Comparison of ENCODE assay signal across 16 cellular contexts in genomic region chr2:39782591-39782990, GRCh38. TPM values are rescaled to one million over a fixed set of nuclear protein-coding genes. Genes with fewer than 3 reads are reported as not detected.
A peak's percentile ranks its signal among the peaks of the same experiment; 100 is the strongest.
DNase-seq lines count a peak whose midpoint lies in the region; TF ChIP-seq lines count a peak whose summit lies in the region.
"Had no signal": no experiment of that assay in that cellular context is flagged by ENCODE, and none has a peak within 500 bp of the region (broad histone marks: within the 10 kb centered on the region; RNA-seq: fewer than 3 reads in every experiment).

No MANE protein-coding gene starts in this region.

- H3K79me2 ChIP-seq in ACC112 (ENCODE audit: control insufficient read depth, insufficient read depth, low read length, unreplicated experiment) (peaks cover 13% of the 10 kb centered on the region), hepatocyte (peaks cover 11% of the 10 kb centered on the region)

- no peaks in the 10 kb centered on the region for H3K9me3 ChIP-seq in hepatocyte (ENCODE audit: low read depth)

- H3K4me1 ChIP-seq in ACC112 (ENCODE audit: control insufficient read depth, insufficient read depth, low read length, unreplicated experiment), result peaks cover 41% of the 10 kb centered on the region
- peaks cover under 1% of the 10 kb centered on the region for H3K4me1 ChIP-seq in hepatocyte (ENCODE audit: insufficient read depth)

- DNase-seq in HFFc6 (no peak), RPMI7951 (ENCODE audit: low read depth) (peak; percentile 11), hepatocyte (ENCODE audit: low spot score) (no peak), SK-N-DZ (ENCODE audit: low spot score) (no peak), SHP77 treated with DMSO at 0.1 percent for 48 hours (lab: John Stamatoyannopoulos, UW) (no peak), HuH-7 (ENCODE audit: low spot score) (no peak)
- DNase-seq: AML-193; CD4-positive, CD25-positive, alpha-beta regulatory T cell; DMS79; NCI-H1105 treated with DMSO at 0.1 percent for 48 hours; NCI-H2029 treated with DMSO at 0.1 percent for 48 hours; NCI-H510A treated with DMSO at 0.1 percent for 48 hours had no signal

- no peak overlapping the region for H3K4me2 ChIP-seq in hepatocyte
- H3K4me2 ChIP-seq: KMS-11 had no signal

- no peaks in the 10 kb centered on the region for H4K20me1 ChIP-seq in hepatocyte (ENCODE audit: insufficient read depth, poor library complexity, severe bottlenecking)

- peaks cover 45% of the 10 kb centered on the region for H3K4me1 Mint-ChIP-seq in HFFc6 (ENCODE audit: low read depth)

- peak overlapping the region; percentile 22 for H2AFZ ChIP-seq in ACC112 (ENCODE audit: low read length, unreplicated experiment)
- no peak overlapping the region for H2AFZ ChIP-seq in hepatocyte

- H3K27ac ChIP-seq in ACC112 (ENCODE audit: low read depth, low read length), result no peak overlapping the region
- H3K27ac ChIP-seq in hepatocyte, result peak overlapping the region; percentile 65
- H3K27ac ChIP-seq: KMS-11, SK-N-MC had no signal

- H3K9me2 ChIP-seq in hepatocyte (replicated peaks; ENCODE audit: insufficient read depth), result no peaks in the 10 kb centered on the region

- H3K27me3 ChIP-seq in ACC112 (ENCODE audit: insufficient read depth, low read length), result no peaks in the 10 kb centered on the region
- H3K27me3 ChIP-seq in hepatocyte, result no peaks in the 10 kb centered on the region

- 50% methylated on average over 2 of the region's 2 CpGs for WGBS in hepatocyte (ENCODE audit: low lambda C conversion rate, missing lambda C conversion rate)

- H3K36me3 ChIP-seq in ACC112 (ENCODE audit: insufficient read depth, low read length), result no peaks in the 10 kb centered on the region
- H3K36me3 ChIP-seq in hepatocyte (replicated peaks; ENCODE audit: insufficient read depth, low read depth), result no peaks in the 10 kb centered on the region

- peaks cover 11% of the 10 kb centered on the region for H3K36me3 Mint-ChIP-seq in HFFc6 (ENCODE audit: low read depth)
- H3K36me3 Mint-ChIP-seq: CD4-positive, CD25-positive, alpha-beta regulatory T cell had no signal

- no peak overlapping the region for H3K4me3 Mint-ChIP-seq in HFFc6

- TF ChIP-seq CTCF in HFFc6 (IDR thresholded peaks at IDR 0.05) (no peak), hepatocyte (IDR thresholded peaks at IDR 0.05; ENCODE audit: poor library complexity) (no peak)

- H3K27me3 Mint-ChIP-seq in HFFc6 (ENCODE audit: insufficient read depth), result no peaks in the 10 kb centered on the region

- H3K4me3 ChIP-seq in ACC112 (ENCODE audit: low read depth, low read length) (no peak overlapping the region), hepatocyte (no peak overlapping the region)
- H3K4me3 ChIP-seq: GM12878, SK-N-MC had no signal

- H3K9me3 Mint-ChIP-seq in HFFc6, result no peaks in the 10 kb centered on the region
- H3K9me3 Mint-ChIP-seq: CD4-positive, CD25-positive, alpha-beta regulatory T cell had no signal

- 0 out of 2 replicates have a peak overlapping the region, but pooled peaks have one; percentile 92 for H3K27ac Mint-ChIP-seq in HFFc6

RNA-seq across cellular contexts. Expression of gene THUMPD2, which starts 3.5 kb away (rescaled TPM):
- 1 to 10 TPM; 5.2 to 7.1 (median 6.1) TPM for total RNA-seq in HFFc6 (2021; fragmentation: NEBNext Ultra II Directional; extraction: Animal tissue kit (Norgen Biotek cat#: 25700))
- total RNA-seq in RPMI7951 (2014; rRNA removed; shearing (Covaris generic)), result 6.5 and 7.2 TPM in 2 replicates
- total RNA-seq in hepatocyte, result 12.2 and 12.8 TPM in 2 replicates
- polyA plus RNA-seq in hepatocyte, result 6.5 and 8.3 TPM in 2 replicates
- polyA plus RNA-seq in SK-N-DZ (2014; cell fraction: cytosol; rRNA removed), result 18.2 and 25.9 TPM in 2 replicates
- 33.7 and 34.4 TPM in 2 replicates for polyA plus RNA-seq in SK-N-DZ (2014; cell fraction: nucleus; rRNA removed)
